In the genomic region with DNA sequence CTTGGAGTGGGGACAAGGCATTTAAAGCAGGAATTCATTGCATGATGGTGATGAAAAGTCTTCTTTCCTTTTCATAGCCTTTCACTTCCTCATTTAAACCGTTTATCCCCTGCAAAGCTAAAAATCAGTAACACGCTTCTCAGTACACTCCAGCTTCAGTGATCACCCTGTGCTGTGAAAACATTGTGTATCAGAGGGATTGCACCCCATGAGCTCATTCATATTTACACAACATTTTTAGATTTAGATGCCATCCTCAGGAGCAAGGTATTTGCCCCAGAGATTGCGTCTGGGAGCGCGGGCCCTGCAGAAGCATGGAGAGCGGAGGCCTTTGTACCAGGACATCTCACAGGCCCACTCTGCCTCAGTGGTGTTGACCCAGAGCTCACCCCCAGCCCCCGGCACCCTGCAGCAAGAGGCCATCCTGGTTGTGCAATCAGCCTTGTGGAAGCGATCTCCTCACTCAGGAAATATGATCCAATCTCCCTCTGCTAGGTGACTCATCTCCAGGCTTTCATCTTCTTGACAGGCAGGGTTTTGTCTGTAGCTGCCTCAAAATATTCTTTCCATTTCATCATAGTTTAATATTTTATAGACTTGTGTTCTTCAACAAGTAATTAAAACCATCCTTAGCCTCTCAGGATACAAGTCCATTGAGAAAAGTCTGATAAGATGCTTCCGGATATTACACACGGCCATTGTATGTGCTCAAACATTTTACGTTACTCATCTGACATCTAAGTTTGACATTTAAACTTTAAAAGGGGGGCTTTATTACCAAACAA, we compare ENCODE assay signal across 1 cellular context.
TF ChIP-seq lines count a peak whose summit lies in the region.

No MANE protein-coding gene starts in this region.

TF ChIP-seq in A549, 52 proteins besides CTCF, POLR2A, EP300 and RAD21 (continued from another document):
- TF ChIP-seq, protein P1, sequence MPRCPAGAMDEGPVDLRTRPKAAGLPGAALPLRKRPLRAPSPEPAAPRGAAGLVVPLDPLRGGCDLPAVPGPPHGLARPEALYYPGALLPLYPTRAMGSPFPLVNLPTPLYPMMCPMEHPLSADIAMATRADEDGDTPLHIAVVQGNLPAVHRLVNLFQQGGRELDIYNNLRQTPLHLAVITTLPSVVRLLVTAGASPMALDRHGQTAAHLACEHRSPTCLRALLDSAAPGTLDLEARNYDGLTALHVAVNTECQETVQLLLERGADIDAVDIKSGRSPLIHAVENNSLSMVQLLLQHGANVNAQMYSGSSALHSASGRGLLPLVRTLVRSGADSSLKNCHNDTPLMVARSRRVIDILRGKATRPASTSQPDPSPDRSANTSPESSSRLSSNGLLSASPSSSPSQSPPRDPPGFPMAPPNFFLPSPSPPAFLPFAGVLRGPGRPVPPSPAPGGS (IDR thresholded peaks at IDR 0.05): peak; percentile 89; the same call in 2 of the 3 replicates
- no peak for TF ChIP-seq CHD2 (IDR thresholded peaks at IDR 0.05; ENCODE audit: low read length, partially characterized antibody)
- TF ChIP-seq NFE2L2 (conservative IDR thresholded peaks at IDR 0.05; ENCODE audit: low read length): no peak
- TF ChIP-seq EHF (CRISPR knock-in tag; IDR thresholded peaks at IDR 0.05): no peak
- TF ChIP-seq E2F6 (IDR thresholded peaks at IDR 0.05; ENCODE audit: borderline replicate concordance, low read depth): no peak
- TF ChIP-seq HEYL (CRISPR knock-in tag; IDR thresholded peaks at IDR 0.05): no peak
- peak; percentile 87 for TF ChIP-seq GATA3 (IDR thresholded peaks at IDR 0.05; ENCODE audit: borderline replicate concordance)
